ENCODE assay signal across 8 cellular contexts in genomic region chr2:183035954-183036669, GRCh38. TPM values are rescaled to one million over a fixed set of nuclear protein-coding genes. Genes with fewer than 3 reads are reported as not detected.
DNase-seq lines count a peak whose midpoint lies in the region; ATAC-seq lines count a peak whose summit lies in the region.

No MANE protein-coding gene starts in this region.

- no CpG with 5 or more reads among the region's 2 CpGs for WGBS in mesodermal cell (ENCODE audit: insufficient coverage in 2 of 2), 2 experiments

- H3K4me1 ChIP-seq in BLaER1 = peaks cover 13% of the 10 kb centered on the region
- peaks cover 59% of the 10 kb centered on the region for H3K4me1 ChIP-seq in adipocyte (ENCODE audit: control insufficient read depth, insufficient read depth, low read length)
- peaks cover 19% of the 10 kb centered on the region for H3K4me1 ChIP-seq in mesodermal cell (ENCODE audit: control insufficient read depth, insufficient read depth, low read length, poor library complexity, severe bottlenecking)

- H3K36me3 Mint-ChIP-seq in activated CD8-positive, alpha-beta memory T cell treated with anti-CD3 and anti-CD28 coated beads, Interleukin-2, amount 10 ng/mL, durations not matched to agents 7 days and 5 days = no peaks in the 10 kb centered on the region

- no peak for DNase-seq in adipocyte (ENCODE audit: low read depth)
- no peak for DNase-seq in DMS153 treated with DMSO at 0.1 percent for 48 hours (lab: John Stamatoyannopoulos, UW; ENCODE audit: unreplicated experiment)
- no peak for DNase-seq in activated CD8-positive, alpha-beta memory T cell treated with anti-CD3 and anti-CD28 coated beads, Interleukin-2, amount 10 ng/mL, durations not matched to agents 7 days and 5 days
- no peak for DNase-seq in DMS79 (lab: John Stamatoyannopoulos, UW)

- peaks cover 29% of the 10 kb centered on the region for H3K4me1 Mint-ChIP-seq in activated CD8-positive, alpha-beta memory T cell treated with anti-CD3 and anti-CD28 coated beads, Interleukin-2, amount 10 ng/mL, durations not matched to agents 7 days and 5 days

- H3K4me2 ChIP-seq in BLaER1 = peak overlapping the region; percentile 22; the same call in 1 of the 2 replicates

- H3K36me3 ChIP-seq in BLaER1 (no peaks in the 10 kb centered on the region), adipocyte (ENCODE audit: control insufficient read depth, insufficient read depth, low read length, severe bottlenecking) (no peaks in the 10 kb centered on the region), mesodermal cell (ENCODE audit: control insufficient read depth, insufficient read depth, low read length) (no peaks in the 10 kb centered on the region)

- H3K27ac Mint-ChIP-seq in activated CD8-positive, alpha-beta memory T cell treated with anti-CD3 and anti-CD28 coated beads, Interleukin-2, amount 10 ng/mL, durations not matched to agents 7 days and 5 days = no peak overlapping the region

- H3K27me3 ChIP-seq in BLaER1 (peaks cover 20% of the 10 kb centered on the region), adipocyte (replicated peaks; ENCODE audit: control insufficient read depth, insufficient read depth, low read length) (no peaks in the 10 kb centered on the region)

- H3K27ac ChIP-seq in BLaER1 (no peak overlapping the region), mesodermal cell (ENCODE audit: low read depth, low read length, severe bottlenecking) (no peak overlapping the region)

- H3K4me3 ChIP-seq in BLaER1 = no peak overlapping the region
- peak overlapping the region; percentile 84 for H3K4me3 ChIP-seq in adipocyte (ENCODE audit: low read length)
- H3K4me3 ChIP-seq in mesodermal cell (ENCODE audit: extremely low read depth, insufficient read depth, low read length, poor library complexity, severe bottlenecking) = peak overlapping the region; percentile 70

- peaks cover 75% of the 10 kb centered on the region for H3K27me3 Mint-ChIP-seq in activated CD8-positive, alpha-beta memory T cell treated with anti-CD3 and anti-CD28 coated beads, Interleukin-2, amount 10 ng/mL, durations not matched to agents 7 days and 5 days

- CTCF ChIA-PET in activated CD8-positive, alpha-beta memory T cell treated with anti-CD3 and anti-CD28 coated beads, Interleukin-2, amount 10 ng/mL, durations not matched to agents 7 days and 5 days (lab: Charles Lee) = interaction anchor here (0.6 to 1.2 kb wide), 2 partner anchors 318 to 369 kb away, joined by 3 read pairs; no protein-coding TSS in a partner anchor

- H4K20me1 ChIP-seq in BLaER1 = no peaks in the 10 kb centered on the region

- no peak overlapping the region for H3K4me3 Mint-ChIP-seq in activated CD8-positive, alpha-beta memory T cell treated with anti-CD3 and anti-CD28 coated beads, Interleukin-2, amount 10 ng/mL, durations not matched to agents 7 days and 5 days

- peak; percentile 35 for ATAC-seq in GM19324 (IDR thresholded peaks at IDR 0.05; ENCODE audit: low FRiP score, unreplicated experiment)
- ATAC-seq in HG03280 (IDR thresholded peaks at IDR 0.05; ENCODE audit: unreplicated experiment) = peak; percentile 41
- ATAC-seq in activated CD8-positive, alpha-beta memory T cell treated with anti-CD3 and anti-CD28 coated beads, Interleukin-2, amount 10 ng/mL, durations not matched to agents 7 days and 5 days = no peak

- no peaks in the 10 kb centered on the region for H3K9me3 Mint-ChIP-seq in activated CD8-positive, alpha-beta memory T cell treated with anti-CD3 and anti-CD28 coated beads, Interleukin-2, amount 10 ng/mL, durations not matched to agents 7 days and 5 days (ENCODE audit: low read depth)

- H3K9me3 ChIP-seq in BLaER1 = peaks cover 17% of the 10 kb centered on the region
- H3K9me3 ChIP-seq in adipocyte (ENCODE audit: control insufficient read depth, low read length) = no peaks in the 10 kb centered on the region
- H3K9me3 ChIP-seq in mesodermal cell (ENCODE audit: control insufficient read depth, low read length) = no peaks in the 10 kb centered on the region

- no peak overlapping the region for H3K9ac ChIP-seq in BLaER1
- H3K9ac ChIP-seq in adipocyte (ENCODE audit: low read length) = peak overlapping the region; percentile 91

RNA-seq across cellular contexts. Expression of gene NCKAP1, which starts 2.1 kb away (rescaled TPM):
- polyA plus RNA-seq in mesodermal cell (2013, experiment 1 of 2) = 151 TPM
- polyA plus RNA-seq in mesodermal cell (2013, experiment 2 of 2) = 160 TPM
- total RNA-seq in activated CD8-positive, alpha-beta memory T cell treated with anti-CD3 and anti-CD28 coated beads, Interleukin-2, amount 10 ng/mL, durations not matched to agents 7 days and 5 days = 1 to 10 TPM in 1 of 2 experiments, under 1 TPM in 1; 0.96 to 1.6 TPM

RNA-seq across cellular contexts. Expression of gene DUSP19, which starts 42.4 kb away (rescaled TPM):
- 1.6 TPM for polyA plus RNA-seq in mesodermal cell (2013, experiment 1 of 2)
- 1.3 TPM for polyA plus RNA-seq in mesodermal cell (2013, experiment 2 of 2)
- 1 to 10 TPM; 1.8 to 2.1 TPM for total RNA-seq in activated CD8-positive, alpha-beta memory T cell treated with anti-CD3 and anti-CD28 coated beads, Interleukin-2, amount 10 ng/mL, durations not matched to agents 7 days and 5 days
